Comparison of ENCODE assay signal across 1 cellular context in genomic region chr2:73832905-73833304, GRCh38.
TF ChIP-seq lines count a peak whose summit lies in the region.

No MANE protein-coding gene starts in this region.

TF ChIP-seq in GM23338, 12 proteins besides CTCF, POLR2A, EP300 and RAD21:
- TF ChIP-seq, protein P1, sequence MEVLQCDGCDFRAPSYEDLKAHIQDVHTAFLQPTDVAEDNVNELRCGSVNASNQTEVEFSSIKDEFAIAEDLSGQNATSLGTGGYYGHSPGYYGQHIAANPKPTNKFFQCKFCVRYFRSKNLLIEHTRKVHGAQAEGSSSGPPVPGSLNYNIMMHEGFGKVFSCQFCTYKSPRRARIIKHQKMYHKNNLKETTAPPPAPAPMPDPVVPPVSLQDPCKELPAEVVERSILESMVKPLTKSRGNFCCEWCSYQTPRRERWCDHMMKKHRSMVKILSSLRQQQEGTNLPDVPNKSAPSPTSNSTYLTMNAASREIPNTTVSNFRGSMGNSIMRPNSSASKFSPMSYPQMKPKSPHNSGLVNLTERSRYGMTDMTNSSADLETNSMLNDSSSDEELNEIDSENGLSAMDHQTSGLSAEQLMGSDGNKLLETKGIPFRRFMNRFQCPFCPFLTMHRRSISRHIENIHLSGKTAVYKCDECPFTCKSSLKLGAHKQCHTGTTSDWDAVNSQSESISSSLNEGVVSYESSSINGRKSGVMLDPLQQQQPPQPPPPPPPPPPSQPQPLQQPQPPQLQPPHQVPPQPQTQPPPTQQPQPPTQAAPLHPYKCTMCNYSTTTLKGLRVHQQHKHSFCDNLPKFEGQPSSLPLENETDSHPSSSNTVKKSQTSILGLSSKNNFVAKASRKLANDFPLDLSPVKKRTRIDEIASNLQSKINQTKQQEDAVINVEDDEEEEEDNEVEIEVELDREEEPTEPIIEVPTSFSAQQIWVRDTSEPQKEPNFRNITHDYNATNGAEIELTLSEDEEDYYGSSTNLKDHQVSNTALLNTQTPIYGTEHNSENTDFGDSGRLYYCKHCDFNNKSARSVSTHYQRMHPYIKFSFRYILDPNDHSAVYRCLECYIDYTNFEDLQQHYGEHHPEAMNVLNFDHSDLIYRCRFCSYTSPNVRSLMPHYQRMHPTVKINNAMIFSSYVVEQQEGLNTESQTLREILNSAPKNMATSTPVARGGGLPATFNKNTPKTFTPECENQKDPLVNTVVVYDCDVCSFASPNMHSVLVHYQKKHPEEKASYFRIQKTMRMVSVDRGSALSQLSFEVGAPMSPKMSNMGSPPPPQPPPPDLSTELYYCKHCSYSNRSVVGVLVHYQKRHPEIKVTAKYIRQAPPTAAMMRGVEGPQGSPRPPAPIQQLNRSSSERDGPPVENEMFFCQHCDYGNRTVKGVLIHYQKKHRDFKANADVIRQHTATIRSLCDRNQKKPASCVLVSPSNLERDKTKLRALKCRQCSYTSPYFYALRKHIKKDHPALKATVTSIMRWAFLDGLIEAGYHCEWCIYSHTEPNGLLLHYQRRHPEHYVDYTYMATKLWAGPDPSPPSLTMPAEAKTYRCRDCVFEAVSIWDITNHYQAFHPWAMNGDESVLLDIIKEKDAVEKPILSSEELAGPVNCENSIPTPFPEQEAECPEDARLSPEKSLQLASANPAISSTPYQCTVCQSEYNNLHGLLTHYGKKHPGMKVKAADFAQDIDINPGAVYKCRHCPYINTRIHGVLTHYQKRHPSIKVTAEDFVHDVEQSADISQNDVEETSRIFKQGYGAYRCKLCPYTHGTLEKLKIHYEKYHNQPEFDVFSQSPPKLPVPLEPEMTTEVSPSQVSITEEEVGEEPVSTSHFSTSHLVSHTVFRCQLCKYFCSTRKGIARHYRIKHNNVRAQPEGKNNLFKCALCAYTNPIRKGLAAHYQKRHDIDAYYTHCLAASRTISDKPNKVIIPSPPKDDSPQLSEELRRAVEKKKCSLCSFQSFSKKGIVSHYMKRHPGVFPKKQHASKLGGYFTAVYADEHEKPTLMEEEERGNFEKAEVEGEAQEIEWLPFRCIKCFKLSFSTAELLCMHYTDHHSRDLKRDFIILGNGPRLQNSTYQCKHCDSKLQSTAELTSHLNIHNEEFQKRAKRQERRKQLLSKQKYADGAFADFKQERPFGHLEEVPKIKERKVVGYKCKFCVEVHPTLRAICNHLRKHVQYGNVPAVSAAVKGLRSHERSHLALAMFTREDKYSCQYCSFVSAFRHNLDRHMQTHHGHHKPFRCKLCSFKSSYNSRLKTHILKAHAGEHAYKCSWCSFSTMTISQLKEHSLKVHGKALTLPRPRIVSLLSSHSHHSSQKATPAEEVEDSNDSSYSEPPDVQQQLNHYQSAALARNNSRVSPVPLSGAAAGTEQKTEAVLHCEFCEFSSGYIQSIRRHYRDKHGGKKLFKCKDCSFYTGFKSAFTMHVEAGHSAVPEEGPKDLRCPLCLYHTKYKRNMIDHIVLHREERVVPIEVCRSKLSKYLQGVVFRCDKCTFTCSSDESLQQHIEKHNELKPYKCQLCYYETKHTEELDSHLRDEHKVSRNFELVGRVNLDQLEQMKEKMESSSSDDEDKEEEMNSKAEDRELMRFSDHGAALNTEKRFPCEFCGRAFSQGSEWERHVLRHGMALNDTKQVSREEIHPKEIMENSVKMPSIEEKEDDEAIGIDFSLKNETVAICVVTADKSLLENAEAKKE (CRISPR knock-in tag; IDR thresholded peaks at IDR 0.05): no peak
- TF ChIP-seq ZNF331 (CRISPR knock-in tag; IDR thresholded peaks at IDR 0.05; ENCODE audit: low read depth): no peak
- TF ChIP-seq NANOG (IDR thresholded peaks at IDR 0.05; ENCODE audit: borderline replicate concordance): no peak
- no peak for TF ChIP-seq EZH2 (IDR thresholded peaks at IDR 0.05; ENCODE audit: low read depth, unreplicated experiment)
- TF ChIP-seq POLR2AphosphoS5 (IDR thresholded peaks at IDR 0.05; ENCODE audit: low read depth): no peak
